ENCODE assay signal across 15 cellular contexts in genomic region chr13:44402902-44403719, GRCh38. TPM values are rescaled to one million over a fixed set of nuclear protein-coding genes. Genes with fewer than 3 reads are reported as not detected.
DNase-seq lines count a peak whose midpoint lies in the region; ATAC-seq and TF ChIP-seq lines count a peak whose summit lies in the region.
"Had no signal": no experiment of that assay in that cellular context is flagged by ENCODE, and none has a peak within 500 bp of the region (broad histone marks: within the 10 kb centered on the region; RNA-seq: fewer than 3 reads in every experiment).

No MANE protein-coding gene starts in this region.

- H3K27ac ChIP-seq in neuronal stem cell (replicated peaks; ENCODE audit: low read length): no peak overlapping the region
- H3K27ac ChIP-seq in CD8-positive, alpha-beta T cell (ENCODE audit: low read depth, low read length): no peak overlapping the region
- H3K27ac ChIP-seq: BLaER1 treated with 17β-estradiol and CSF1 and Interleukin-3, amounts not matched to agents 10 nM and 100 nM; gastroesophageal sphincter had no signal

- H3K18ac ChIP-seq in neuronal stem cell (ENCODE audit: low read length): no peak overlapping the region

- peak; percentile 72 for DNase-seq in DMS79 (lab: John Stamatoyannopoulos, UW)
- DNase-seq in NCI-H146 (lab: John Stamatoyannopoulos, UW): peak; percentile 59
- DNase-seq in ecto neural progenitor cell (ENCODE audit: low spot score): peak; percentile 42
- no peak for DNase-seq in neuronal stem cell (ENCODE audit: low spot score)
- DNase-seq in NCI-H82 (lab: John Stamatoyannopoulos, UW): no peak
- no peak for DNase-seq in CD8-positive, alpha-beta T cell
- DNase-seq: activated CD4-positive, alpha-beta memory T cell treated with anti-CD3 and anti-CD28 coated beads, Interleukin-2, amount 10 ng/mL, durations not matched to agents 7 days and 5 days; activated naive CD4-positive, alpha-beta T cell treated with anti-CD3 and anti-CD28 coated beads, Interleukin-2, amount 50 U/mL, for 16 hours; GOT3; T-helper 1 cell had no signal

- H3K27me3 ChIP-seq in neuronal stem cell (ENCODE audit: control insufficient read depth in 3 of 3, insufficient read depth in 3 of 3, low read depth in 1 of 3, low read length in 3 of 3): no peaks in the 10 kb centered on the region
- H3K27me3 ChIP-seq in CD8-positive, alpha-beta T cell (ENCODE audit: insufficient read depth, low read length): no peaks in the 10 kb centered on the region
- H3K27me3 ChIP-seq: gastroesophageal sphincter had no signal

- peak overlapping the region; percentile 82 for H2AFZ ChIP-seq in neuronal stem cell (ENCODE audit: low read length)

- no peak overlapping the region for H2BK15ac ChIP-seq in neuronal stem cell (ENCODE audit: low read length)

- H3K9me3 ChIP-seq in neuronal stem cell (replicated peaks in 1 of 2; ENCODE audit: control insufficient read depth in 2 of 2, insufficient read depth in 1 of 2, low read depth in 1 of 2, low read length in 2 of 2): no peaks in the 10 kb centered on the region
- H3K9me3 ChIP-seq in CD8-positive, alpha-beta T cell (ENCODE audit: low read length): no peaks in the 10 kb centered on the region
- H3K9me3 ChIP-seq: gastroesophageal sphincter had no signal

- no peaks in the 10 kb centered on the region for H3K79me1 ChIP-seq in neuronal stem cell (ENCODE audit: low read depth, low read length)

- no peak overlapping the region for H3K9ac ChIP-seq in neuronal stem cell (ENCODE audit: low read depth, low read length, poor library complexity)
- H3K9ac ChIP-seq: BLaER1 treated with 17β-estradiol and CSF1 and Interleukin-3, amounts not matched to agents 10 nM and 100 nM had no signal

- H2BK5ac ChIP-seq in neuronal stem cell (ENCODE audit: low read length): no peak overlapping the region

- H3K14ac ChIP-seq in neuronal stem cell (ENCODE audit: low read length): no peak overlapping the region

- H4K91ac ChIP-seq in neuronal stem cell (ENCODE audit: low read depth, low read length, poor library complexity): no peak overlapping the region

- H3K4ac ChIP-seq in neuronal stem cell (ENCODE audit: low read length): no peak overlapping the region

- no peak overlapping the region for H2AK5ac ChIP-seq in neuronal stem cell (ENCODE audit: low read depth, low read length)

- H3K23ac ChIP-seq in neuronal stem cell (ENCODE audit: low read depth, low read length, poor library complexity): no peak overlapping the region

- H4K8ac ChIP-seq in neuronal stem cell (ENCODE audit: low read depth, low read length): no peak overlapping the region

- intact Hi-C loops in CD8-positive, alpha-beta T cell (cut with DNase I, micrococcal nuclease): no loop called here

- no peaks in the 10 kb centered on the region for H3K9me3 Mint-ChIP-seq in CD8-positive, alpha-beta T cell
- H3K9me3 Mint-ChIP-seq: activated CD4-positive, alpha-beta memory T cell treated with anti-CD3 and anti-CD28 coated beads, Interleukin-2, amount 10 ng/mL, durations not matched to agents 7 days and 5 days; dendritic cell treated with granulocyte-macrophage colony-stimulating factor and Interleukin-4, amounts not matched to agents 40 ng/mL and 50 ng/mL, for 4 days had no signal

- no peaks in the 10 kb centered on the region for H3K36me3 ChIP-seq in neuronal stem cell (replicated peaks in 1 of 2; ENCODE audit: control insufficient read depth in 2 of 2, insufficient read depth in 2 of 2, low read length in 2 of 2)
- H3K36me3 ChIP-seq in CD8-positive, alpha-beta T cell (ENCODE audit: insufficient read depth, low read length): no peaks in the 10 kb centered on the region
- H3K36me3 ChIP-seq: BLaER1 treated with 17β-estradiol and CSF1 and Interleukin-3, amounts not matched to agents 10 nM and 100 nM; gastroesophageal sphincter had no signal

- H3K36me3 Mint-ChIP-seq in CD8-positive, alpha-beta T cell: no peaks in the 10 kb centered on the region

- POLR2A ChIA-PET in CD8-positive, alpha-beta T cell (lab: Charles Lee): no interaction called here

- TF ChIP-seq CTCF in CD8-positive, alpha-beta T cell (IDR thresholded peaks at IDR 0.05): no peak

- H3K4me2 ChIP-seq in neuronal stem cell (ENCODE audit: insufficient read depth, low read length, poor library complexity, severe bottlenecking): no peak overlapping the region

- H3K4me3 ChIP-seq in neuronal stem cell (ENCODE audit: low read length in 2 of 2): no peak overlapping the region
- no peak overlapping the region for H3K4me3 ChIP-seq in CD8-positive, alpha-beta T cell (ENCODE audit: low read depth, low read length)
- H3K4me3 ChIP-seq: BLaER1 treated with 17β-estradiol and CSF1 and Interleukin-3, amounts not matched to agents 10 nM and 100 nM; gastroesophageal sphincter had no signal

- no CpG with 5 or more reads among the region's 17 CpGs for WGBS in neuronal stem cell (ENCODE audit: extremely low coverage in 2 of 2, insufficient read length in 2 of 2, insufficient replicate concordance in 1 of 2), 2 donors

- no peak overlapping the region for H2BK12ac ChIP-seq in neuronal stem cell (ENCODE audit: low read length)

- peaks cover 27 to 37% of the 10 kb centered on the region in 2 donors for H3K4me1 ChIP-seq in neuronal stem cell (ENCODE audit: control insufficient read depth in 2 of 2, insufficient read depth in 1 of 2, low read depth in 1 of 2, low read length in 2 of 2)
- H3K4me1 ChIP-seq in CD8-positive, alpha-beta T cell (ENCODE audit: insufficient read depth, low read length): no peaks in the 10 kb centered on the region

- no peak overlapping the region for H2BK120ac ChIP-seq in neuronal stem cell (ENCODE audit: low read depth, low read length)

- no peak overlapping the region for H3K4me3 Mint-ChIP-seq in CD8-positive, alpha-beta T cell
- H3K4me3 Mint-ChIP-seq: activated CD4-positive, alpha-beta memory T cell treated with anti-CD3 and anti-CD28 coated beads, Interleukin-2, amount 10 ng/mL, durations not matched to agents 7 days and 5 days; dendritic cell treated with granulocyte-macrophage colony-stimulating factor and Interleukin-4, amounts not matched to agents 40 ng/mL and 50 ng/mL, for 4 days had no signal

- no peaks in the 10 kb centered on the region for H3K4me1 Mint-ChIP-seq in CD8-positive, alpha-beta T cell (ENCODE audit: low read depth)
- H3K4me1 Mint-ChIP-seq: activated CD4-positive, alpha-beta memory T cell treated with anti-CD3 and anti-CD28 coated beads, Interleukin-2, amount 10 ng/mL, durations not matched to agents 7 days and 5 days had no signal

- H3K27ac Mint-ChIP-seq in CD8-positive, alpha-beta T cell: no peak overlapping the region
- H3K27ac Mint-ChIP-seq: activated CD4-positive, alpha-beta memory T cell treated with anti-CD3 and anti-CD28 coated beads, Interleukin-2, amount 10 ng/mL, durations not matched to agents 7 days and 5 days; dendritic cell treated with granulocyte-macrophage colony-stimulating factor and Interleukin-4, amounts not matched to agents 40 ng/mL and 50 ng/mL, for 4 days had no signal

- peaks cover 2% of the 10 kb centered on the region for H3K27me3 Mint-ChIP-seq in CD8-positive, alpha-beta T cell (ENCODE audit: low read depth)

- ATAC-seq in CD8-positive, alpha-beta T cell: no peak
- no peak for ATAC-seq in HG03139 (IDR thresholded peaks at IDR 0.05; ENCODE audit: unreplicated experiment)
- no peak for ATAC-seq in HG02840 (IDR thresholded peaks at IDR 0.05; ENCODE audit: low FRiP score, unreplicated experiment)
- ATAC-seq: gastroesophageal sphincter had no signal

- CTCF ChIA-PET in CD8-positive, alpha-beta T cell (lab: Charles Lee): no interaction called here

RNA-seq across cellular contexts. Expression of gene SERP2, which starts 29.5 kb away (rescaled TPM):
- polyA plus RNA-seq in neuronal stem cell (2013, experiment 1 of 2): 5.6 TPM
- 5.1 TPM for polyA plus RNA-seq in neuronal stem cell (2013, experiment 2 of 2)
- not detected for total RNA-seq in CD8-positive, alpha-beta T cell
- total RNA-seq: activated CD4-positive, alpha-beta memory T cell treated with anti-CD3 and anti-CD28 coated beads, Interleukin-2, amount 10 ng/mL, durations not matched to agents 7 days and 5 days had no signal

Comparison
In these comparisons a context has a peak if more than half of its experiments do, and no peak if none do; other contexts are left out.
1. DNase-seq: peak in DMS79 (single experiment), NCI-H146 (single experiment) and ecto neural progenitor cell (single experiment); none in neuronal stem cell (single experiment), NCI-H82 (single experiment) and CD8-positive, alpha-beta T cell (0 of 7).